ENCODE assay signal across 15 cellular contexts in the genomic region with DNA sequence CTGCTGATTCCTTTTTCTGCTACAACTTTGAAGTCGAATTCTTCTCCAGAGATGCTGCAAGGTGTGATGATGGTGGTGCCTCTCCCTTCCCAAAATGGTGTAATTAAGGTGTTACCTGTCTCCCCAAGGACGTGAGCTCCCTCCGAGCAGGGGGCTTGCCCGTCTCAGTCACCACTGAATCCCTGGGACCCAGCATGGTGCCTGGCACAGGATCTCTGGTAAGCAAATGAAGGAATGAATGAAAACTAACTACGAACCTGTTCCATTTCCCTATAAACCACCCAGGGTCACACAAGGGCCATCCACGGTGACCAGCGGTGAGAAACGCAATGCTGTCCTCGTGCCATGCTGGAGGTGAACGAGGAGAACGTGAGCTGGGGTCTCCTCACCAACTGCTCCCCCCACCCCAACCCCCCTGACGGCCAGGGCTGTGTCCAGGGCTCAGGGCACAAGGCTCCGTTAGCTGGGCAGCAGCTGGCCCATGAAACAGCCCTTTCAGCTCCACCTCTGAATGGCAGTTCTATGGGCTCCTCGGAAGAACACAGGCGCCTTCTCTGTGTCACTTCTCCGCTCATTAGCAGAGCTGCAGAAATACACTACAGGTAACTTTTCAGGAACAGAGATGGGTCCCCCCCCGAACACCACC. TPM values are rescaled to one million over a fixed set of nuclear protein-coding genes. Genes with fewer than 3 reads are reported as not detected.
DNase-seq lines count a peak whose midpoint lies in the region; ATAC-seq and TF ChIP-seq lines count a peak whose summit lies in the region.
"Had no signal": no experiment of that assay in that cellular context is flagged by ENCODE, and none has a peak within 500 bp of the region (broad histone marks: within the 10 kb centered on the region; RNA-seq: fewer than 3 reads in every experiment).

No MANE protein-coding gene starts in this region.

- no peaks in the 10 kb centered on the region for H3K27me3 ChIP-seq in CD8-positive, alpha-beta memory T cell (ENCODE audit: insufficient read depth, low read length, poor library complexity, severe bottlenecking)
- no peaks in the 10 kb centered on the region for H3K27me3 ChIP-seq in naive thymus-derived CD4-positive, alpha-beta T cell (ENCODE audit: control insufficient read depth in 2 of 2, insufficient read depth in 2 of 2, low read length in 2 of 2)
- H3K27me3 ChIP-seq in upper lobe of right lung: no peaks in the 10 kb centered on the region
- H3K27me3 ChIP-seq: BE2C had no signal

- intact Hi-C loops in naive thymus-derived CD4-positive, alpha-beta T cell (cut with micrococcal nuclease): no loop called here
- intact Hi-C loops in upper lobe of right lung (cut with DNase I): no loop called here

- H3K27ac ChIP-seq in CD8-positive, alpha-beta memory T cell (ENCODE audit: low read depth, low read length): no peak overlapping the region
- no peak overlapping the region for H3K27ac ChIP-seq in naive thymus-derived CD4-positive, alpha-beta T cell (ENCODE audit: low read depth, low read length)
- H3K27ac ChIP-seq in upper lobe of right lung: no peak overlapping the region
- H3K27ac ChIP-seq: KMS-11 had no signal

- CTCF ChIA-PET in CD8-positive, alpha-beta memory T cell (lab: Charles Lee): interaction anchor here (2.0 to 19.6 kb wide), 4 partner anchors 18 to 57 kb away, joined by 5 to 525 read pairs (median 8); a partner anchor contains a TSS
- CTCF ChIA-PET in naive thymus-derived CD4-positive, alpha-beta T cell (lab: Charles Lee): interaction anchor here (0.6 to 6.1 kb wide), 5 partner anchors 17 to 634 kb away, joined by 3 to 55 read pairs (median 6); no protein-coding TSS in a partner anchor

- peaks cover 0 to 51% (median 2%) of the 10 kb centered on the region in 3 donors for H3K36me3 Mint-ChIP-seq in CD8-positive, alpha-beta memory T cell
- H3K36me3 Mint-ChIP-seq in chondrocyte (ENCODE audit: low read depth): peaks cover 4% of the 10 kb centered on the region
- H3K36me3 Mint-ChIP-seq in naive thymus-derived CD4-positive, alpha-beta T cell: peaks cover 0 to 20% (median 3%) of the 10 kb centered on the region in 5 donors

- H3K9me3 Mint-ChIP-seq in CD8-positive, alpha-beta memory T cell: no peaks in the 10 kb centered on the region
- H3K9me3 Mint-ChIP-seq in chondrocyte (ENCODE audit: low read depth): no peaks in the 10 kb centered on the region
- H3K9me3 Mint-ChIP-seq in naive thymus-derived CD4-positive, alpha-beta T cell: peaks cover 0 to 2% (median 0%) of the 10 kb centered on the region in 11 donors

- H3K9me3 ChIP-seq in CD8-positive, alpha-beta memory T cell (ENCODE audit: low read length): no peaks in the 10 kb centered on the region
- H3K9me3 ChIP-seq in naive thymus-derived CD4-positive, alpha-beta T cell (ENCODE audit: control insufficient read depth in 2 of 3, low read length in 3 of 3): no peaks in the 10 kb centered on the region
- no peaks in the 10 kb centered on the region for H3K9me3 ChIP-seq in upper lobe of right lung
- H3K9me3 ChIP-seq: BE2C had no signal

- POLR2A ChIA-PET in CD8-positive, alpha-beta memory T cell (lab: Charles Lee): interaction anchor here (0.5 kb wide), 1 partner anchor 9 kb away, joined by 3 read pairs; no protein-coding TSS in a partner anchor
- POLR2A ChIA-PET in naive thymus-derived CD4-positive, alpha-beta T cell (lab: Charles Lee): interaction anchor here (1.6 to 42.4 kb wide), 2 partner anchors 30 to 54 kb away, joined by 7 to 1281 read pairs; a partner anchor contains a TSS

- peaks cover 9 to 44% (median 15%) of the 10 kb centered on the region in 3 donors for H3K4me1 Mint-ChIP-seq in CD8-positive, alpha-beta memory T cell
- peaks cover 8% of the 10 kb centered on the region for H3K4me1 Mint-ChIP-seq in chondrocyte (ENCODE audit: low read depth)
- H3K4me1 Mint-ChIP-seq in naive thymus-derived CD4-positive, alpha-beta T cell: peaks cover 7 to 42% (median 27%) of the 10 kb centered on the region in 7 donors

- peaks cover 13% of the 10 kb centered on the region for H3K4me1 ChIP-seq in CD8-positive, alpha-beta memory T cell (ENCODE audit: insufficient read depth, low read length)
- peaks cover 0 to 23% of the 10 kb centered on the region in 2 donors for H3K4me1 ChIP-seq in naive thymus-derived CD4-positive, alpha-beta T cell (ENCODE audit: control insufficient read depth in 2 of 2, insufficient read depth in 2 of 2, low read length in 2 of 2)
- H3K4me1 ChIP-seq in upper lobe of right lung: no peaks in the 10 kb centered on the region
- H3K4me1 ChIP-seq: BE2C had no signal

- ATAC-seq in naive thymus-derived CD4-positive, alpha-beta T cell: no peak
- ATAC-seq in upper lobe of right lung: no peak
- no peak for ATAC-seq in HG02798 (IDR thresholded peaks at IDR 0.05; ENCODE audit: poor library complexity, unreplicated experiment)
- no peak for ATAC-seq in HG03378 (IDR thresholded peaks at IDR 0.05; ENCODE audit: unreplicated experiment)
- ATAC-seq: Panc1 had no signal

- peaks cover 24% of the 10 kb centered on the region for H3K36me3 ChIP-seq in CD8-positive, alpha-beta memory T cell (ENCODE audit: insufficient read depth, low read length)
- peaks cover 0 to 68% (median 7%) of the 10 kb centered on the region in 3 experiments for H3K36me3 ChIP-seq in naive thymus-derived CD4-positive, alpha-beta T cell (ENCODE audit: control insufficient read depth in 2 of 3, insufficient read depth in 3 of 3, low read length in 3 of 3)
- H3K36me3 ChIP-seq in upper lobe of right lung: no peaks in the 10 kb centered on the region
- H3K36me3 ChIP-seq: BE2C had no signal

- no peak overlapping the region for H3K4me3 Mint-ChIP-seq in CD8-positive, alpha-beta memory T cell
- no peak overlapping the region for H3K4me3 Mint-ChIP-seq in chondrocyte (ENCODE audit: unreplicated experiment)
- peak overlapping the region in 1 of 10 donors; percentile 12 for H3K4me3 Mint-ChIP-seq in naive thymus-derived CD4-positive, alpha-beta T cell

- no peaks in the 10 kb centered on the region for H3K27me3 Mint-ChIP-seq in CD8-positive, alpha-beta memory T cell
- no peaks in the 10 kb centered on the region for H3K27me3 Mint-ChIP-seq in chondrocyte (ENCODE audit: low read depth)
- H3K27me3 Mint-ChIP-seq in naive thymus-derived CD4-positive, alpha-beta T cell: no peaks in the 10 kb centered on the region

- no peak for DNase-seq in CD8-positive, alpha-beta memory T cell
- DNase-seq in chondrocyte (ENCODE audit: low spot score) (peak; percentile 52), upper lobe of right lung (peak; percentile 41), dermis blood vessel endothelial cell (no peak)
- no peak for DNase-seq in naive thymus-derived CD4-positive, alpha-beta T cell
- DNase-seq: BE2C, NCI-H1092 treated with DMSO at 0.1 percent for 48 hours, NCI-H1694, NCI-H446 treated with DMSO at 0.1 percent for 48 hours, NCI-H774, Right ventricle myocardium superior had no signal

- H3K27ac Mint-ChIP-seq in CD8-positive, alpha-beta memory T cell: peak overlapping the region in 6 of 8 donors; percentile 24 to 69 (median 47)
- no peak overlapping the region for H3K27ac Mint-ChIP-seq in chondrocyte (ENCODE audit: unreplicated experiment)
- H3K27ac Mint-ChIP-seq in naive thymus-derived CD4-positive, alpha-beta T cell: peak overlapping the region in 7 of 9 donors; percentile 25 to 80 (median 58)

- TF ChIP-seq CTCF in chondrocyte (IDR thresholded peaks at IDR 0.05) (no peak), upper lobe of right lung (IDR thresholded peaks at IDR 0.05) (no peak)

- no peak overlapping the region for H3K4me3 ChIP-seq in CD8-positive, alpha-beta memory T cell (ENCODE audit: low read length)
- H3K4me3 ChIP-seq in naive thymus-derived CD4-positive, alpha-beta T cell (ENCODE audit: low read length): no peak overlapping the region
- no peak overlapping the region for H3K4me3 ChIP-seq in upper lobe of right lung

RNA-seq across cellular contexts. Expression of a gene that starts 2.2 kb away (rescaled TPM):
- total RNA-seq in CD8-positive, alpha-beta memory T cell: under 1 TPM; 0.59 to 0.91 TPM
- polyA plus RNA-seq in CD8-positive, alpha-beta memory T cell: not detected
- total RNA-seq in chondrocyte (0.19 to 0.82 TPM (median 0.47 TPM) in 3 replicates), upper lobe of right lung (not detected), dermis blood vessel endothelial cell (0.17 TPM in 1 of 2 replicates, not detected in the other)
- 1 to 10 TPM in 2 of 5 experiments, under 1 TPM in 3; 0.08 to 3.6 (median 0.22) TPM for total RNA-seq in naive thymus-derived CD4-positive, alpha-beta T cell
- not detected for polyA plus RNA-seq in naive thymus-derived CD4-positive, alpha-beta T cell
- total RNA-seq: Right ventricle myocardium superior had no signal

RNA-seq across cellular contexts. Expression of a gene that starts 32.0 kb away (rescaled TPM):
- 100 to 1,000 TPM; 204 to 206 TPM for total RNA-seq in CD8-positive, alpha-beta memory T cell
- 589 TPM for polyA plus RNA-seq in CD8-positive, alpha-beta memory T cell
- 0.15 to 0.17 TPM in 2 of 3 replicates, not detected in the other for total RNA-seq in chondrocyte
- total RNA-seq in naive thymus-derived CD4-positive, alpha-beta T cell: 100 to 1,000 TPM; 464 to 783 (median 647) TPM
- polyA plus RNA-seq in naive thymus-derived CD4-positive, alpha-beta T cell: 100 to 1,000 TPM; 551 to 556 TPM
- 424 TPM for total RNA-seq in upper lobe of right lung
- 23.1 and 39.9 TPM in 2 replicates for total RNA-seq in dermis blood vessel endothelial cell

Comparison
In these comparisons a context has a peak if more than half of its experiments do, and no peak if none do; other contexts are left out.
1. DNase-seq: peak in chondrocyte (single experiment) and upper lobe of right lung (single experiment); none in CD8-positive, alpha-beta memory T cell (0 of 5), naive thymus-derived CD4-positive, alpha-beta T cell (0 of 9) and dermis blood vessel endothelial cell (single experiment).
2. RNA of a gene that starts 32.0 kb away (total RNA-seq): 464 to 783 TPM in naive thymus-derived CD4-positive, alpha-beta T cell, 424 TPM in upper lobe of right lung (single experiment), 204 to 206 TPM in CD8-positive, alpha-beta memory T cell and 23.1 to 39.9 TPM in dermis blood vessel endothelial cell; 0.15 to 0.17 TPM in chondrocyte; every median in the first group is over 10 times any median in the second.